In genomic region chr17:17667947-17668346, GRCh38 we compare ENCODE assay signal across 15 cellular contexts.
"Had no signal": no experiment of that assay in that cellular context is flagged by ENCODE, and none has a peak within 500 bp of the region (broad histone marks: within the 10 kb centered on the region; RNA-seq: fewer than 3 reads in every experiment).

No MANE protein-coding gene starts in this region.

- H3K36me3 Mint-ChIP-seq: activated naive CD4-positive, alpha-beta T cell treated with anti-CD3 and anti-CD28 coated beads, Interleukin-2, amount 50 U/mL, for 72 hours; natural killer cell had no signal

- H3K9me3 Mint-ChIP-seq: activated naive CD4-positive, alpha-beta T cell treated with anti-CD3 and anti-CD28 coated beads, Interleukin-2, amount 50 U/mL, for 72 hours; natural killer cell had no signal

- DNase-seq: activated CD4-positive, alpha-beta T cell treated with anti-CD3 and anti-CD28 coated beads for 1 hour; activated gamma-delta T cell; adrenal gland; effector memory CD4-positive, alpha-beta T cell; mesendoderm; natural killer cell; nucleus accumbens; stimulated activated naive CD8-positive, alpha-beta T cell treated with anti-CD3 and anti-CD28 coated beads, Interleukin-15, Interleukin-2, amounts not matched to agents 100 U/mL and 50 U/mL, for 24 hours; substantia nigra; T-helper 2 cell; tibial artery; WERI-Rb-1 had no signal

- H3K27me3 ChIP-seq: adrenal gland, breast epithelium had no signal

- H3K36me3 ChIP-seq: adrenal gland, breast epithelium, esophagus muscularis mucosa, tibial artery, WERI-Rb-1 had no signal

- H3K4me3 ChIP-seq: adrenal gland, breast epithelium, esophagus muscularis mucosa, tibial artery had no signal

- H3K27ac ChIP-seq: adrenal gland, breast epithelium, esophagus muscularis mucosa, tibial artery, WERI-Rb-1 had no signal

- H3K27ac Mint-ChIP-seq: activated naive CD4-positive, alpha-beta T cell treated with anti-CD3 and anti-CD28 coated beads, Interleukin-2, amount 50 U/mL, for 72 hours had no signal

- H3K4me1 ChIP-seq: breast epithelium had no signal

- H3K9me3 ChIP-seq: adrenal gland, breast epithelium, esophagus muscularis mucosa, tibial artery had no signal

- H3K4me3 Mint-ChIP-seq: natural killer cell had no signal

- ATAC-seq: activated naive CD4-positive, alpha-beta T cell treated with anti-CD3 and anti-CD28 coated beads, Interleukin-2, amount 50 U/mL, for 72 hours; natural killer cell; stimulated activated naive CD8-positive, alpha-beta T cell treated with anti-CD3 and anti-CD28 coated beads, Interleukin-15, Interleukin-2, amounts not matched to agents 100 U/mL and 50 U/mL, for 24 hours had no signal
